In the genomic region with DNA sequence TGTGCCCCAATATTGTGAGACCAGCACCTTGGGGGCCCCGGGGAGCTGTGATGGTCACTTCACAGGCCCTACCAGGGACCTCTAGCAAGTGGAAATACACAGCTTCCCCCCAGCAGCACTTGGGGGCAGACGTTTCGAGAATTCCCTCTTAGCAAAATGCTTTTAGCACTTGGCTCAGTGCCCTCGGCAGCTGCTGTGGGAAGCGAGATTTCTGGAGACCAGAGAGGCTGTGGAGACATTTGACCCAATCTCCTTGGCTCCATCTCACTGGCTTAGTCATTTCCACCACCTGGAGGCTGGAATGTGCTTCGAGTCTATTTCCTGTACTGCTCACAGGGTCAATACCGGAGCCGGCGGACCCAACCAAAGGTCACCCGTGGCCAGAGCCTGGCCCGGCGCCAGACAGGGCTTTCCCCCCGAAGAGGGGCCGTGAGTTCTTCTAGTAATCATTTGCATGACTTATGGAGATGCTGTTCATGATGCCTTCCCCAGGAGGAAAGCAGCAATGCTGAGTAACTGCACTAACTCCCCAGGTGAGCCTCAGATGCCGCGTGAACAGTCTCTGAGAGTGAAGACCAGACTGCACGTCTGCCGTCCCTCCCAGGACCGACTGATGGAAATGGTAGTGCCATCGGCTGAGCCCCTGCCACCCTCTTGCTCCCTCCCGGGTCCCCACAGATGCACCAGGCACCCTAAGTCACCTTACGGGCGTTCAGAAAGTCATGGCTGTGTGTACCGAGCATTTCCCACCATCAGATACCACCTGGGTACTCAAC, we compare ENCODE assay signal across 1 cellular context.
TF ChIP-seq lines count a peak whose summit lies in the region.

No MANE protein-coding gene starts in this region.

TF ChIP-seq in HepG2, 621 proteins besides CTCF, POLR2A, EP300 and RAD21 (continued from another document and continues in another):
- TF ChIP-seq, protein P1, sequence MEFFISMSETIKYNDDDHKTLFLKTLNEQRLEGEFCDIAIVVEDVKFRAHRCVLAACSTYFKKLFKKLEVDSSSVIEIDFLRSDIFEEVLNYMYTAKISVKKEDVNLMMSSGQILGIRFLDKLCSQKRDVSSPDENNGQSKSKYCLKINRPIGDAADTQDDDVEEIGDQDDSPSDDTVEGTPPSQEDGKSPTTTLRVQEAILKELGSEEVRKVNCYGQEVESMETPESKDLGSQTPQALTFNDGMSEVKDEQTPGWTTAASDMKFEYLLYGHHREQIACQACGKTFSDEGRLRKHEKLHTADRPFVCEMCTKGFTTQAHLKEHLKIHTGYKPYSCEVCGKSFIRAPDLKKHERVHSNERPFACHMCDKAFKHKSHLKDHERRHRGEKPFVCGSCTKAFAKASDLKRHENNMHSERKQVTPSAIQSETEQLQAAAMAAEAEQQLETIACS (CRISPR knock-in tag; IDR thresholded peaks at IDR 0.05): no peak
- TF ChIP-seq GABPB1 (CRISPR knock-in tag; IDR thresholded peaks at IDR 0.05): peak; percentile 60
- TF ChIP-seq NFKB2 (CRISPR knock-in tag; IDR thresholded peaks at IDR 0.05; ENCODE audit: borderline replicate concordance): peak; percentile 53; the same call in 1 of the 2 replicates
- no peak for TF ChIP-seq ZNF138 (CRISPR knock-in tag; IDR thresholded peaks at IDR 0.05; ENCODE audit: low read depth)
- TF ChIP-seq ZFP36L1 (CRISPR knock-in tag; IDR thresholded peaks at IDR 0.05): no peak
- TF ChIP-seq, protein P2, sequence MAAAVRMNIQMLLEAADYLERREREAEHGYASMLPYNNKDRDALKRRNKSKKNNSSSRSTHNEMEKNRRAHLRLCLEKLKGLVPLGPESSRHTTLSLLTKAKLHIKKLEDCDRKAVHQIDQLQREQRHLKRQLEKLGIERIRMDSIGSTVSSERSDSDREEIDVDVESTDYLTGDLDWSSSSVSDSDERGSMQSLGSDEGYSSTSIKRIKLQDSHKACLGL (CRISPR knock-in tag; IDR thresholded peaks at IDR 0.05): no peak
- TF ChIP-seq RFXANK (CRISPR knock-in tag; IDR thresholded peaks at IDR 0.05): no peak
- TF ChIP-seq, protein P3, sequence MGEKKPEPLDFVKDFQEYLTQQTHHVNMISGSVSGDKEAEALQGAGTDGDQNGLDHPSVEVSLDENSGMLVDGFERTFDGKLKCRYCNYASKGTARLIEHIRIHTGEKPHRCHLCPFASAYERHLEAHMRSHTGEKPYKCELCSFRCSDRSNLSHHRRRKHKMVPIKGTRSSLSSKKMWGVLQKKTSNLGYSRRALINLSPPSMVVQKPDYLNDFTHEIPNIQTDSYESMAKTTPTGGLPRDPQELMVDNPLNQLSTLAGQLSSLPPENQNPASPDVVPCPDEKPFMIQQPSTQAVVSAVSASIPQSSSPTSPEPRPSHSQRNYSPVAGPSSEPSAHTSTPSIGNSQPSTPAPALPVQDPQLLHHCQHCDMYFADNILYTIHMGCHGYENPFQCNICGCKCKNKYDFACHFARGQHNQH (CRISPR knock-in tag; IDR thresholded peaks at IDR 0.05): 0 out of 2 replicates have a peak, but pooled peaks have one; percentile 44
- TF ChIP-seq, protein P4, sequence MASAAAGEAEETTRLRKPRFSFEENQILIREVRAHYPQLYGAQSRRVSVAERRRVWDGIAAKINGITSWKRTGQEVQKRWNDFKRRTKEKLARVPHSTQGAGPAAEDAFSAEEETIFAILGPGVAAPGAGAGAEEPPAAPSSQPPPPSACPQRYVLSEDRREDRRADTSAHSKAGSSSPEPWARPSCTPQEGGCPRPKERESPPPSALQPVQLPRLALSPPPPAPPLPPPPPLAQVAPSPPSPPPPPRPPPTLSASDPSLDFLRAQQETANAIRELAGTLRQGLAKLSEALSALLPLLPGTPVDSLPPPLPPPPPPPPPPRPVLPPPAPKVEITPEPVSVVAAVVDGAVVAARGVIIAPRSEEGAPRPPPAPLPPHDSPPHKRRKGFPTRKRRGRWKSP (CRISPR knock-in tag; IDR thresholded peaks at IDR 0.05): peak; percentile 46; the same call in 1 of the 2 replicates
- no peak for TF ChIP-seq ZNF451 (CRISPR knock-in tag; IDR thresholded peaks at IDR 0.05)
- no peak for TF ChIP-seq HOXD1 (CRISPR knock-in tag; IDR thresholded peaks at IDR 0.05)
- TF ChIP-seq SALL1 (CRISPR knock-in tag; IDR thresholded peaks at IDR 0.05): peak; percentile 90; the same call in 1 of the 2 replicates
- TF ChIP-seq, protein P5, sequence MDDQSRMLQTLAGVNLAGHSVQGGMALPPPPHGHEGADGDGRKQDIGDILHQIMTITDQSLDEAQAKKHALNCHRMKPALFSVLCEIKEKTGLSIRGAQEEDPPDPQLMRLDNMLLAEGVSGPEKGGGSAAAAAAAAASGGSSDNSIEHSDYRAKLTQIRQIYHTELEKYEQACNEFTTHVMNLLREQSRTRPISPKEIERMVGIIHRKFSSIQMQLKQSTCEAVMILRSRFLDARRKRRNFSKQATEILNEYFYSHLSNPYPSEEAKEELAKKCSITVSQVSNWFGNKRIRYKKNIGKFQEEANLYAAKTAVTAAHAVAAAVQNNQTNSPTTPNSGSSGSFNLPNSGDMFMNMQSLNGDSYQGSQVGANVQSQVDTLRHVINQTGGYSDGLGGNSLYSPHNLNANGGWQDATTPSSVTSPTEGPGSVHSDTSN (CRISPR knock-in tag; IDR thresholded peaks at IDR 0.05; ENCODE audit: borderline replicate concordance): no peak
- no peak for TF ChIP-seq SP140L (CRISPR knock-in tag; IDR thresholded peaks at IDR 0.05; ENCODE audit: borderline replicate concordance)
- TF ChIP-seq, protein P6, sequence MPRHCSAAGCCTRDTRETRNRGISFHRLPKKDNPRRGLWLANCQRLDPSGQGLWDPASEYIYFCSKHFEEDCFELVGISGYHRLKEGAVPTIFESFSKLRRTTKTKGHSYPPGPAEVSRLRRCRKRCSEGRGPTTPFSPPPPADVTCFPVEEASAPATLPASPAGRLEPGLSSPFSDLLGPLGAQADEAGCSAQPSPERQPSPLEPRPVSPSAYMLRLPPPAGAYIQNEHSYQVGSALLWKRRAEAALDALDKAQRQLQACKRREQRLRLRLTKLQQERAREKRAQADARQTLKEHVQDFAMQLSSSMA (CRISPR knock-in tag; IDR thresholded peaks at IDR 0.05): no peak
- no peak for TF ChIP-seq MAFF (IDR thresholded peaks at IDR 0.05; ENCODE audit: low read depth, low read length)
- no peak for TF ChIP-seq SMC3 (IDR thresholded peaks at IDR 0.05; ENCODE audit: low read length)
- no peak for TF ChIP-seq MTA3 (CRISPR knock-in tag; IDR thresholded peaks at IDR 0.05)
- TF ChIP-seq ZNF569 (CRISPR knock-in tag; IDR thresholded peaks at IDR 0.05; ENCODE audit: borderline replicate concordance): no peak
- TF ChIP-seq SPEN (CRISPR knock-in tag; IDR thresholded peaks at IDR 0.05; ENCODE audit: low read depth): no peak
- no peak for TF ChIP-seq ZNF143 (CRISPR knock-in tag; IDR thresholded peaks at IDR 0.05)
- no peak for TF ChIP-seq ETV6 (CRISPR knock-in tag; conservative IDR thresholded peaks at IDR 0.05)
- TF ChIP-seq ZNF546 (CRISPR knock-in tag; conservative IDR thresholded peaks at IDR 0.05): no peak
- TF ChIP-seq, protein P7, sequence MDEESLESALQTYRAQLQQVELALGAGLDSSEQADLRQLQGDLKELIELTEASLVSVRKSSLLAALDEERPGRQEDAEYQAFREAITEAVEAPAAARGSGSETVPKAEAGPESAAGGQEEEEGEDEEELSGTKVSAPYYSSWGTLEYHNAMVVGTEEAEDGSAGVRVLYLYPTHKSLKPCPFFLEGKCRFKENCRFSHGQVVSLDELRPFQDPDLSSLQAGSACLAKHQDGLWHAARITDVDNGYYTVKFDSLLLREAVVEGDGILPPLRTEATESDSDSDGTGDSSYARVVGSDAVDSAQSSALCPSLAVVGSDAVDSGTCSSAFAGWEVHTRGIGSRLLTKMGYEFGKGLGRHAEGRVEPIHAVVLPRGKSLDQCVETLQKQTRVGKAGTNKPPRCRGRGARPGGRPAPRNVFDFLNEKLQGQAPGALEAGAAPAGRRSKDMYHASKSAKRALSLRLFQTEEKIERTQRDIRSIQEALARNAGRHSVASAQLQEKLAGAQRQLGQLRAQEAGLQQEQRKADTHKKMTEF (CRISPR knock-in tag; IDR thresholded peaks at IDR 0.05): peak; percentile 61
- no peak for TF ChIP-seq GLI4 (CRISPR knock-in tag; IDR thresholded peaks at IDR 0.05; ENCODE audit: borderline replicate concordance)
- no peak for TF ChIP-seq ZNF33A (CRISPR knock-in tag; IDR thresholded peaks at IDR 0.05; ENCODE audit: borderline replicate concordance)
- no peak for TF ChIP-seq ZIK1 (CRISPR knock-in tag; IDR thresholded peaks at IDR 0.05; ENCODE audit: borderline replicate concordance, low read depth)
- no peak for TF ChIP-seq ZSCAN9 (CRISPR knock-in tag; IDR thresholded peaks at IDR 0.05; ENCODE audit: borderline replicate concordance)
- TF ChIP-seq, protein P8, sequence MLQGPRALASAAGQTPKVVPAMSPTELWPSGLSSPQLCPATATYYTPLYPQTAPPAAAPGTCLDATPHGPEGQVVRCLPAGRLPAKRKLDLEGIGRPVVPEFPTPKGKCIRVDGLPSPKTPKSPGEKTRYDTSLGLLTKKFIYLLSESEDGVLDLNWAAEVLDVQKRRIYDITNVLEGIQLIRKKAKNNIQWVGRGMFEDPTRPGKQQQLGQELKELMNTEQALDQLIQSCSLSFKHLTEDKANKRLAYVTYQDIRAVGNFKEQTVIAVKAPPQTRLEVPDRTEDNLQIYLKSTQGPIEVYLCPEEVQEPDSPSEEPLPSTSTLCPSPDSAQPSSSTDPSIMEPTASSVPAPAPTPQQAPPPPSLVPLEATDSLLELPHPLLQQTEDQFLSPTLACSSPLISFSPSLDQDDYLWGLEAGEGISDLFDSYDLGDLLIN (CRISPR knock-in tag; IDR thresholded peaks at IDR 0.05; ENCODE audit: borderline replicate concordance): no peak
- no peak for TF ChIP-seq ZNF788 (CRISPR knock-in tag; IDR thresholded peaks at IDR 0.05; ENCODE audit: borderline replicate concordance)
- TF ChIP-seq PHF5A (CRISPR knock-in tag; IDR thresholded peaks at IDR 0.05; ENCODE audit: low read depth, unreplicated experiment): no peak
- no peak for TF ChIP-seq NKX3-1 (CRISPR knock-in tag; IDR thresholded peaks at IDR 0.05)
- TF ChIP-seq, protein P9, sequence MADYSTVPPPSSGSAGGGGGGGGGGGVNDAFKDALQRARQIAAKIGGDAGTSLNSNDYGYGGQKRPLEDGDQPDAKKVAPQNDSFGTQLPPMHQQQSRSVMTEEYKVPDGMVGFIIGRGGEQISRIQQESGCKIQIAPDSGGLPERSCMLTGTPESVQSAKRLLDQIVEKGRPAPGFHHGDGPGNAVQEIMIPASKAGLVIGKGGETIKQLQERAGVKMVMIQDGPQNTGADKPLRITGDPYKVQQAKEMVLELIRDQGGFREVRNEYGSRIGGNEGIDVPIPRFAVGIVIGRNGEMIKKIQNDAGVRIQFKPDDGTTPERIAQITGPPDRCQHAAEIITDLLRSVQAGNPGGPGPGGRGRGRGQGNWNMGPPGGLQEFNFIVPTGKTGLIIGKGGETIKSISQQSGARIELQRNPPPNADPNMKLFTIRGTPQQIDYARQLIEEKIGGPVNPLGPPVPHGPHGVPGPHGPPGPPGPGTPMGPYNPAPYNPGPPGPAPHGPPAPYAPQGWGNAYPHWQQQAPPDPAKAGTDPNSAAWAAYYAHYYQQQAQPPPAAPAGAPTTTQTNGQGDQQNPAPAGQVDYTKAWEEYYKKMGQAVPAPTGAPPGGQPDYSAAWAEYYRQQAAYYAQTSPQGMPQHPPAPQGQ (CRISPR knock-in tag; IDR thresholded peaks at IDR 0.05; ENCODE audit: borderline replicate concordance): no peak
- TF ChIP-seq, protein P10, sequence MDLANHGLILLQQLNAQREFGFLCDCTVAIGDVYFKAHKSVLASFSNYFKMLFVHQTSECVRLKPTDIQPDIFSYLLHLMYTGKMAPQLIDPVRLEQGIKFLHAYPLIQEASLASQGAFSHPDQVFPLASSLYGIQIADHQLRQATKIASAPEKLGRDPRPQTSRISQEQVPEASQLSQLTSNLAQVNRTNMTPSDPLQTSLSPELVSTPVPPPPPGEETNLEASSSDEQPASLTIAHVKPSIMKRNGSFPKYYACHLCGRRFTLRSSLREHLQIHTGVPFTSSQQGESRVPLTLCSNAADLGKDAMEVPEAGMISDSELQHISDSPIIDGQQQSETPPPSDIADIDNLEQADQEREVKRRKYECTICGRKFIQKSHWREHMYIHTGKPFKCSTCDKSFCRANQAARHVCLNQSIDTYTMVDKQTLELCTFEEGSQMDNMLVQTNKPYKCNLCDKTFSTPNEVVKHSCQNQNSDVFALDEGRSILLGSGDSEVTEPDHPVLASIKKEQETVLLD (CRISPR knock-in tag; IDR thresholded peaks at IDR 0.05; ENCODE audit: low read depth): no peak
- TF ChIP-seq RBAK (CRISPR knock-in tag; IDR thresholded peaks at IDR 0.05): no peak
- TF ChIP-seq, protein P11, sequence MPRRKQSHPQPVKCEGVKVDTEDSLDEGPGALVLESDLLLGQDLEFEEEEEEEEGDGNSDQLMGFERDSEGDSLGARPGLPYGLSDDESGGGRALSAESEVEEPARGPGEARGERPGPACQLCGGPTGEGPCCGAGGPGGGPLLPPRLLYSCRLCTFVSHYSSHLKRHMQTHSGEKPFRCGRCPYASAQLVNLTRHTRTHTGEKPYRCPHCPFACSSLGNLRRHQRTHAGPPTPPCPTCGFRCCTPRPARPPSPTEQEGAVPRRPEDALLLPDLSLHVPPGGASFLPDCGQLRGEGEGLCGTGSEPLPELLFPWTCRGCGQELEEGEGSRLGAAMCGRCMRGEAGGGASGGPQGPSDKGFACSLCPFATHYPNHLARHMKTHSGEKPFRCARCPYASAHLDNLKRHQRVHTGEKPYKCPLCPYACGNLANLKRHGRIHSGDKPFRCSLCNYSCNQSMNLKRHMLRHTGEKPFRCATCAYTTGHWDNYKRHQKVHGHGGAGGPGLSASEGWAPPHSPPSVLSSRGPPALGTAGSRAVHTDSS (CRISPR knock-in tag; conservative IDR thresholded peaks at IDR 0.05): no peak
- no peak for TF ChIP-seq ZNF660 (CRISPR knock-in tag; IDR thresholded peaks at IDR 0.05; ENCODE audit: borderline replicate concordance, low read depth)
- TF ChIP-seq ZNF761 (CRISPR knock-in tag; conservative IDR thresholded peaks at IDR 0.05): no peak
- no peak for TF ChIP-seq NFIB (CRISPR knock-in tag; IDR thresholded peaks at IDR 0.05; ENCODE audit: borderline replicate concordance)
- no peak for TF ChIP-seq RNF2 (conservative IDR thresholded peaks at IDR 0.05; ENCODE audit: low read depth)
- 0 out of 2 replicates have a peak, but pooled peaks have one; percentile 18 for TF ChIP-seq MIXL1 (CRISPR knock-in tag; IDR thresholded peaks at IDR 0.05)
- TF ChIP-seq ZMAT3 (CRISPR knock-in tag; conservative IDR thresholded peaks at IDR 0.05): no peak
- TF ChIP-seq NFATC3 (CRISPR knock-in tag; IDR thresholded peaks at IDR 0.05): no peak
- TF ChIP-seq, protein P12, sequence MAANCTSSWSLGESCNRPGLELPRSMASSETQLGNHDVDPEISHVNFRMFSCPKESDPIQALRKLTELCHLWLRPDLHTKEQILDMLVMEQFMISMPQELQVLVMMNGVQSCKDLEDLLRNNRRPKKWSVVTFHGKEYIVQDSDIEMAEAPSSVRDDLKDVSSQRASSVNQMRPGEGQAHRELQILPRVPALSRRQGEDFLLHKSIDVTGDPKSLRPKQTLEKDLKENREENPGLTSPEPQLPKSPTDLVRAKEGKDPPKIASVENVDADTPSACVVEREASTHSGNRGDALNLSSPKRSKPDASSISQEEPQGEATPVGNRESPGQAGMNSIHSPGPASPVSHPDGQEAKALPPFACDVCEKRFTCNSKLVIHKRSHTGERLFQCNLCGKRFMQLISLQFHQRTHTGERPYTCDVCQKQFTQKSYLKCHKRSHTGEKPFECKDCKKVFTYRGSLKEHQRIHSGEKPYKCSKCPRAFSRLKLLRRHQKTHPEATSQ (CRISPR knock-in tag; IDR thresholded peaks at IDR 0.05; ENCODE audit: borderline replicate concordance): no peak
